ENCODE assay signal across 10 cellular contexts in genomic region chr5:9431496-9432258, GRCh38.
DNase-seq lines count a peak whose midpoint lies in the region; ATAC-seq and TF ChIP-seq lines count a peak whose summit lies in the region.
"Had no signal": no experiment of that assay in that cellular context is flagged by ENCODE, and none has a peak within 500 bp of the region (broad histone marks: within the 10 kb centered on the region; RNA-seq: fewer than 3 reads in every experiment).

No MANE protein-coding gene starts in this region.

- no peak for TF ChIP-seq RAD21 in neural cell (conservative IDR thresholded peaks at IDR 0.05)

- CTCF ChIA-PET in PC-3 (lab: Charles Lee): no interaction called here

- H3K4me1 ChIP-seq in PC-3 (ENCODE audit: insufficient read depth, low read length) (peaks cover 9% of the 10 kb centered on the region; the same call in 1 of the 2 replicates), esophagus muscularis mucosa (peaks cover 0 to 13% (median 0%) of the 10 kb centered on the region in 4 donors)

- no peak overlapping the region for H3K9ac ChIP-seq in PC-3 (ENCODE audit: low read length)
- no peak overlapping the region for H3K9ac ChIP-seq in neural cell (ENCODE audit: low read length)

- WGBS in esophagus muscularis mucosa: 62% methylated on average over 9 of the region's 9 CpGs

- H3K9me3 ChIP-seq in PC-3 (ENCODE audit: low read length): no peaks in the 10 kb centered on the region
- no peaks in the 10 kb centered on the region for H3K9me3 ChIP-seq in esophagus muscularis mucosa
- no peaks in the 10 kb centered on the region for H3K9me3 ChIP-seq in neural cell (ENCODE audit: low read length)

- H3K27ac Mint-ChIP-seq in natural killer cell treated with Interleukin-12 subunit alpha and Interleukin-12 subunit beta and Interleukin-15 and Interleukin-18, amount 100 ng/mL, for 72 hours: no peak overlapping the region

- H3K9me3 Mint-ChIP-seq in natural killer cell treated with Interleukin-12 subunit alpha and Interleukin-12 subunit beta and Interleukin-15 and Interleukin-18, amount 100 ng/mL, for 72 hours: no peaks in the 10 kb centered on the region

- no peak overlapping the region for H3K4me3 Mint-ChIP-seq in natural killer cell treated with Interleukin-12 subunit alpha and Interleukin-12 subunit beta and Interleukin-15 and Interleukin-18, amount 100 ng/mL, for 72 hours

- no peak for TF ChIP-seq POLR2A in esophagus muscularis mucosa (IDR thresholded peaks at IDR 0.05; ENCODE audit: low read depth)

- no peaks in the 10 kb centered on the region for H3K9me2 ChIP-seq in PC-3 (replicated peaks; ENCODE audit: low read length)
- no peaks in the 10 kb centered on the region for H3K9me2 ChIP-seq in neural cell (ENCODE audit: insufficient read depth, low read length)

- H3K36me3 ChIP-seq in PC-3 (ENCODE audit: low read depth, low read length) (no peaks in the 10 kb centered on the region), esophagus muscularis mucosa (no peaks in the 10 kb centered on the region), neural cell (ENCODE audit: insufficient read depth, low read length) (no peaks in the 10 kb centered on the region)

- H3K79me2 ChIP-seq in PC-3 (ENCODE audit: low read length): no peaks in the 10 kb centered on the region
- H3K79me2 ChIP-seq in neural cell (replicated peaks; ENCODE audit: insufficient read depth, low read length): no peaks in the 10 kb centered on the region

- TF ChIP-seq EP300 in esophagus muscularis mucosa (IDR thresholded peaks at IDR 0.05) (no peak), neural cell (conservative IDR thresholded peaks at IDR 0.05; ENCODE audit: poor library complexity, severe bottlenecking) (peak; percentile 75)

- DNase-seq in EH (ENCODE audit: low read depth): peak; percentile 81
- DNase-seq in PC-3: no peak
- DNase-seq in esophagus muscularis mucosa (ENCODE audit: extremely low spot score): peak; percentile 57
- no peak for DNase-seq in NCI-H2171 (lab: John Stamatoyannopoulos, UW)
- DNase-seq in KBM-7: no peak
- DNase-seq in activated effector memory CD4-positive, alpha-beta T cell treated with anti-CD3 and anti-CD28 coated beads, Interleukin-2, amount 50 U/mL, for 16 hours: no peak
- DNase-seq in natural killer cell treated with Interleukin-12 subunit alpha and Interleukin-12 subunit beta and Interleukin-15 and Interleukin-18, amount 100 ng/mL, for 72 hours (ENCODE audit: low spot score): no peak
- DNase-seq: dermis blood vessel endothelial cell had no signal

- H3K27me3 Mint-ChIP-seq in natural killer cell treated with Interleukin-12 subunit alpha and Interleukin-12 subunit beta and Interleukin-15 and Interleukin-18, amount 100 ng/mL, for 72 hours: no peaks in the 10 kb centered on the region

- no TSS peak for BruUV-seq in PC-3 (replicated peaks; lab: Mats Ljungman, UMichigan)

- H3K4me3 ChIP-seq in PC-3 (ENCODE audit: low read length): no peak overlapping the region
- no peak overlapping the region for H3K4me3 ChIP-seq in esophagus muscularis mucosa
- H3K4me3 ChIP-seq in neural cell (ENCODE audit: low read length): peak overlapping the region; percentile 10
- H3K4me3 ChIP-seq: K562 had no signal

- POLR2A ChIA-PET in PC-3 (lab: Charles Lee; ENCODE audit: unreplicated experiment): no interaction called here

- H2AFZ ChIP-seq in PC-3 (ENCODE audit: low read length) (peak overlapping the region; percentile 24), neural cell (ENCODE audit: low read depth, low read length) (no peak overlapping the region)

- intact Hi-C loops in PC-3 (cut with micrococcal nuclease) (no loop called here), esophagus muscularis mucosa (cut with DNase I) (no loop called here)

- H3K27me3 ChIP-seq in PC-3 (ENCODE audit: low read length) (no peaks in the 10 kb centered on the region), esophagus muscularis mucosa (no peaks in the 10 kb centered on the region), neural cell (ENCODE audit: insufficient read depth, low read depth, low read length) (no peaks in the 10 kb centered on the region)

- peak; percentile 50 for ATAC-seq in PC-3
- ATAC-seq in natural killer cell treated with Interleukin-12 subunit alpha and Interleukin-12 subunit beta and Interleukin-15 and Interleukin-18, amount 100 ng/mL, for 72 hours: no peak
- ATAC-seq: K562 had no signal

- no peaks in the 10 kb centered on the region for H3K36me3 Mint-ChIP-seq in natural killer cell treated with Interleukin-12 subunit alpha and Interleukin-12 subunit beta and Interleukin-15 and Interleukin-18, amount 100 ng/mL, for 72 hours

- H3K27ac ChIP-seq in PC-3 (ENCODE audit: low read length) (no peak overlapping the region), esophagus muscularis mucosa (replicated peaks in 1 of 4) (no peak overlapping the region), neural cell (ENCODE audit: low read length) (peak overlapping the region; percentile 17)

- no peaks in the 10 kb centered on the region for H4K20me1 ChIP-seq in PC-3 (ENCODE audit: low read length)
- no peaks in the 10 kb centered on the region for H4K20me1 ChIP-seq in neural cell (ENCODE audit: insufficient read depth)

- TF ChIP-seq CTCF in PC-3 (conservative IDR thresholded peaks at IDR 0.05; ENCODE audit: low read depth, low read length) (no peak), esophagus muscularis mucosa (IDR thresholded peaks at IDR 0.05) (no peak), neural cell (IDR thresholded peaks at IDR 0.05; ENCODE audit: poor library complexity, severe bottlenecking) (no peak)

- in situ Hi-C loops in KBM-7 (cut with MboI; ENCODE audit: low pct_unique_long_range_greater_than_20kb, low sequenced_read_pairs): no loop called here

- no peaks in the 10 kb centered on the region for H3K4me1 Mint-ChIP-seq in natural killer cell treated with Interleukin-12 subunit alpha and Interleukin-12 subunit beta and Interleukin-15 and Interleukin-18, amount 100 ng/mL, for 72 hours (ENCODE audit: low read depth in 2 of 2)

- H3F3A ChIP-seq in PC-3 (ENCODE audit: low read length, unreplicated experiment) (no peaks in the 10 kb centered on the region), neural cell (ENCODE audit: insufficient read depth, low read length, poor library complexity, severe bottlenecking) (peaks cover 3% of the 10 kb centered on the region)

- H3K4me2 ChIP-seq in PC-3 (ENCODE audit: low read length) (no peak overlapping the region), neural cell (ENCODE audit: low read length) (no peak overlapping the region)

TF ChIP-seq in neural cell, 6 proteins besides CTCF, POLR2A, EP300 and RAD21:
- TF ChIP-seq MXI1 (conservative IDR thresholded peaks at IDR 0.05; ENCODE audit: poor library complexity, severe bottlenecking) (no peak), POLR2AphosphoS5 (IDR thresholded peaks at IDR 0.05) (peak; percentile 42), TAF1 (IDR thresholded peaks at IDR 0.05; ENCODE audit: low read depth) (no peak), SMC3 (conservative IDR thresholded peaks at IDR 0.05; ENCODE audit: poor library complexity) (no peak), EZH2 (IDR thresholded peaks at IDR 0.05; ENCODE audit: borderline replicate concordance, insufficient read depth, low read length, poor library complexity, severe bottlenecking) (no peak)
- TF ChIP-seq, protein P1, sequence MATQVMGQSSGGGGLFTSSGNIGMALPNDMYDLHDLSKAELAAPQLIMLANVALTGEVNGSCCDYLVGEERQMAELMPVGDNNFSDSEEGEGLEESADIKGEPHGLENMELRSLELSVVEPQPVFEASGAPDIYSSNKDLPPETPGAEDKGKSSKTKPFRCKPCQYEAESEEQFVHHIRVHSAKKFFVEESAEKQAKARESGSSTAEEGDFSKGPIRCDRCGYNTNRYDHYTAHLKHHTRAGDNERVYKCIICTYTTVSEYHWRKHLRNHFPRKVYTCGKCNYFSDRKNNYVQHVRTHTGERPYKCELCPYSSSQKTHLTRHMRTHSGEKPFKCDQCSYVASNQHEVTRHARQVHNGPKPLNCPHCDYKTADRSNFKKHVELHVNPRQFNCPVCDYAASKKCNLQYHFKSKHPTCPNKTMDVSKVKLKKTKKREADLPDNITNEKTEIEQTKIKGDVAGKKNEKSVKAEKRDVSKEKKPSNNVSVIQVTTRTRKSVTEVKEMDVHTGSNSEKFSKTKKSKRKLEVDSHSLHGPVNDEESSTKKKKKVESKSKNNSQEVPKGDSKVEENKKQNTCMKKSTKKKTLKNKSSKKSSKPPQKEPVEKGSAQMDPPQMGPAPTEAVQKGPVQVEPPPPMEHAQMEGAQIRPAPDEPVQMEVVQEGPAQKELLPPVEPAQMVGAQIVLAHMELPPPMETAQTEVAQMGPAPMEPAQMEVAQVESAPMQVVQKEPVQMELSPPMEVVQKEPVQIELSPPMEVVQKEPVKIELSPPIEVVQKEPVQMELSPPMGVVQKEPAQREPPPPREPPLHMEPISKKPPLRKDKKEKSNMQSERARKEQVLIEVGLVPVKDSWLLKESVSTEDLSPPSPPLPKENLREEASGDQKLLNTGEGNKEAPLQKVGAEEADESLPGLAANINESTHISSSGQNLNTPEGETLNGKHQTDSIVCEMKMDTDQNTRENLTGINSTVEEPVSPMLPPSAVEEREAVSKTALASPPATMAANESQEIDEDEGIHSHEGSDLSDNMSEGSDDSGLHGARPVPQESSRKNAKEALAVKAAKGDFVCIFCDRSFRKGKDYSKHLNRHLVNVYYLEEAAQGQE (IDR thresholded peaks at IDR 0.05; ENCODE audit: borderline replicate concordance): peak; percentile 95

Comparison
In these comparisons a context has a peak if more than half of its experiments do, and no peak if none do; other contexts are left out.
1. DNase-seq: peak in EH (single experiment) and esophagus muscularis mucosa (single experiment); none in PC-3 (single experiment), NCI-H2171 (single experiment), KBM-7 (single experiment), activated effector memory CD4-positive, alpha-beta T cell treated with anti-CD3 and anti-CD28 coated beads, Interleukin-2, amount 50 U/mL, for 16 hours (single experiment) and natural killer cell treated with Interleukin-12 subunit alpha and Interleukin-12 subunit beta and Interleukin-15 and Interleukin-18, amount 100 ng/mL, for 72 hours (single experiment).